Comparison of ENCODE assay signal across 1 cellular context in the genomic region with DNA sequence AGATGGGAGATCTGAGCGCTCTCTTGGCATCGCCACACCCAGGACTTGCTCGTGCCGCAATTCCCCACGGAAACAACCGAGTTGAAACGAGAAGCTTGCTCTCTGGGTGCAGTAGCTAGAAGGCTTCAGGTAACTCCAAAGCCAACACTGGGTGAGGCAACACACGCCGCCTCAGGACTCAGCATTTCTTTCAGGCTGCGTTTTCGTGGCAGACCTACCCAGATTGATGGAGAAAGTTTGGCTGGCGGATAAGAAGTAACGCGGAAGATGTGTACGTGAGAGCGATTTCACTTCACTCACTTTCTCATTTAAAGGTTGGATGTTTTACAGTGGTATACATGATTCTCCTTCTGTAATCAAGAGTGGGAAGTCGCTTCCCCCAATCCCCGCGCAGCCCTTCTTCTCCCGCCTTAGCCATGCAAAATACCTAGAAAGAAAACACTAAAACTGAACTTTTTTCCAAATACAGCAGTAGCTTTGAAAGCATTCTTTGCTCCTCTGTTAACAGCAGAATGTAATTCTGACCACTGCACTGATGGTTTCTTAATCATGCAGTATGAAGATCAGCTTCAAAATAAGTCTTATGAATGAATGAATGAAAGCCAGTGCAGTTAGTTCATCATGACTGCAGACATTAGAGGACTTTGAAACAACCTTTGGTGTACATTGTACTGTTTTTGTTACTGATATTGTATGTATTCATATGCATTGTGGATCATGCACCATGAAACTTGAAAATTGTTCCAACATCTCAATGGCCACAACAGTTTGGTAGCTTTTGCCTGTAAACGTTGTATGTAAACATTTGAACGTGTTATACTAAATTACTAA.
TF ChIP-seq lines count a peak whose summit lies in the region.

No MANE protein-coding gene starts in this region.

TF ChIP-seq in endothelial cell of umbilical vein, 7 proteins besides CTCF, POLR2A, EP300 and RAD21:
- no peak for TF ChIP-seq FOS (IDR thresholded peaks at IDR 0.05; ENCODE audit: borderline replicate concordance, insufficient read depth, low read length)
- TF ChIP-seq JUN (IDR thresholded peaks at IDR 0.05; ENCODE audit: borderline replicate concordance, insufficient read depth, insufficient read length, low read depth) = no peak
- no peak for TF ChIP-seq EZH2 (IDR thresholded peaks at IDR 0.05; ENCODE audit: borderline replicate concordance, low read depth, low read length, severe bottlenecking)
- TF ChIP-seq POLR2AphosphoS5 (IDR thresholded peaks at IDR 0.05; ENCODE audit: insufficient read depth, low read depth, low read length) = no peak
- TF ChIP-seq MYC (IDR thresholded peaks at IDR 0.05; ENCODE audit: low read depth, low read length) = no peak
- no peak for TF ChIP-seq GATA2 (IDR thresholded peaks at IDR 0.05; ENCODE audit: insufficient read depth, insufficient read length, low read depth, low read length)
- TF ChIP-seq, protein P1, sequence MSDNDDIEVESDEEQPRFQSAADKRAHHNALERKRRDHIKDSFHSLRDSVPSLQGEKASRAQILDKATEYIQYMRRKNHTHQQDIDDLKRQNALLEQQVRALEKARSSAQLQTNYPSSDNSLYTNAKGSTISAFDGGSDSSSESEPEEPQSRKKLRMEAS (IDR thresholded peaks at IDR 0.05; ENCODE audit: insufficient read depth, insufficient read length) = no peak
